ENCODE assay signal across 8 cellular contexts in the genomic region with DNA sequence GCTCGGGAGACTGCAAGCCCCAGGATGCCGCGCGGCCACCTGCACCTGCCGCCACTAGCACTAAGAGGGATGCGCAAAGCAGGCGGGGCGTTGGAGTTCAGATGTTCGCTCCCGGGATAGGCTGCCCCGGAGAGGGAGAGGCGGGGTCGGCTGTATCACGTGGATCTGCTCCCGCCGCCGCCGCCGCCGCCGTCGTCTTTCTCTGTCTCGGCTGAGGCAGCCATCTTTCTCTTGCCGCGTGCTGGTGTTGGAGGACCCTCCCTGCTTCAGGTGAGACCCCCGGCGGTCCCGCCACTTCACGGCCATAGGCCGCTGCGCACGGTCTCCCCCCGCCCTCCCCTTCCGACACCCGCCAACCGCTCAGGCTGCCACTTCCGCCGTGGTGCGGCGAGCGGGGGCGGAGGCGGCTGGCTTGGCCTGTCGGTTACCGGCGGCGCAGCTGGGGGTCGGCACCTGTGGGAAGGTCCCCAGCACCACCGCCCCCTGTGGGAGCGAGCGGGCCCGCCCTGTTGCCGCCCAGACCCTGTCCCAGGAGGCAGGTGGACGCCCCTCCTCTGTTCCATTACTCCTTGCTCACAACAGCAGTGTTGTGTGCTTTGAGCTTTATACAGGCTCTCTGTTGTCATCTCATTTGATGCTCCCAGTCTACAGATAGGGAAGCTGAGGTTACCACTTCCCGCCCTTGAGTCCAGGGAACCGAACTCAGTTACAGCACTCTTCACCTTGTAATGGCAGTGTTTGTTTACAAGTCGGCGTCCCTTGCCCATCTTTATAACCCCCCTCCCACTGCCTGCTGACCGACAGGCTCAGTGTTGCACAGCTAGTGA. TPM values are rescaled to one million over a fixed set of nuclear protein-coding genes. Genes with fewer than 3 reads are reported as not detected.
DNase-seq lines count a peak whose midpoint lies in the region; ATAC-seq and TF ChIP-seq lines count a peak whose summit lies in the region.

Gene BTF3L4 (plus strand): TSS at position 186 of the 827 bp plus-strand sequence. CDS start 3,553 bp downstream, outside the sequence.

- H3K79me2 ChIP-seq in DND-41 (ENCODE audit: insufficient read depth, low read length) (peaks cover 94% of the 10 kb centered on the region), GM23248 (ENCODE audit: insufficient read depth) (peaks cover 89% of the 10 kb centered on the region)

- H3K4me2 ChIP-seq in DND-41 (ENCODE audit: insufficient read depth, low read length), result peak within 1 kb of the TSS; percentile 85
- H3K4me2 ChIP-seq in GM23248 (ENCODE audit: unreplicated experiment), result peak within 1 kb of the TSS; percentile 97

- H3K4me3 ChIP-seq in DND-41 (ENCODE audit: low read depth in 1 of 2, low read length in 2 of 2) (peak within 1 kb of the TSS; percentile 79 to 80), GM23248 (peak within 1 kb of the TSS; percentile 97), esophagus muscularis mucosa (peak within 1 kb of the TSS; percentile 87 to 98 (median 95))

- H3K9me3 ChIP-seq in DND-41 (ENCODE audit: insufficient read depth, low read length, severe bottlenecking) (no peaks in the 10 kb centered on the region), GM23248 (ENCODE audit: low read depth) (no peaks in the 10 kb centered on the region), esophagus muscularis mucosa (no peaks in the 10 kb centered on the region)

- H3K27me3 ChIP-seq in DND-41 (ENCODE audit: insufficient read depth, low read length, poor library complexity) (no peaks in the 10 kb centered on the region), GM23248 (replicated peaks; ENCODE audit: insufficient read depth) (no peaks in the 10 kb centered on the region), esophagus muscularis mucosa (no peaks in the 10 kb centered on the region)

- peaks cover 76% of the 10 kb centered on the region for H3K4me1 ChIP-seq in DND-41 (ENCODE audit: insufficient read depth, low read length)
- peaks cover 41% of the 10 kb centered on the region for H3K4me1 ChIP-seq in GM23248 (ENCODE audit: insufficient read depth)
- H3K4me1 ChIP-seq in esophagus muscularis mucosa, result peaks cover 37 to 49% (median 47%) of the 10 kb centered on the region in 4 donors

- intact Hi-C loops in esophagus muscularis mucosa (cut with DNase I), result no loop called here

- in situ Hi-C loops in GM23248 (cut with MboI), result no loop called here

- H4K20me1 ChIP-seq in DND-41 (ENCODE audit: insufficient read depth, low read length) (peaks cover 22% of the 10 kb centered on the region), GM23248 (ENCODE audit: insufficient read depth) (no peaks in the 10 kb centered on the region; the same call in none of the 2 replicates)

- H2AFZ ChIP-seq in DND-41 (ENCODE audit: low read depth, low read length) (peak within 1 kb of the TSS; percentile 67), GM23248 (peak within 1 kb of the TSS; percentile 85)

- H3K9ac ChIP-seq in DND-41 (ENCODE audit: low read depth, low read length) (peak within 1 kb of the TSS; percentile 89), GM23248 (peak within 1 kb of the TSS; percentile 94)

- DNase-seq in DND-41 (peak; percentile 97), GM23248 (peak; percentile 97), LHCN-M2 (ENCODE audit: low read depth) (peak; percentile 92), RPMI7951 (ENCODE audit: low read depth) (peak; percentile 91), activated T-helper 1 cell treated with Interleukin-2 at 50 U/mL for 16 hours (ENCODE audit: low read depth) (peak; percentile 86), esophagus muscularis mucosa (ENCODE audit: extremely low spot score) (peak; percentile 98), myocyte (ENCODE audit: low read depth) (peak; percentile 96)
- peak; percentile 83 to 95 for DNase-seq in stimulated activated CD8-positive, alpha-beta memory T cell treated with anti-CD3 and anti-CD28 coated beads, Interleukin-7, amount 100 ng/mL, for 48 hours (ENCODE audit: extremely low read depth in 1 of 2, low read depth in 1 of 2)

- TF ChIP-seq EP300 in esophagus muscularis mucosa (IDR thresholded peaks at IDR 0.05), result no peak

- H3K27ac ChIP-seq in DND-41 (ENCODE audit: low read length) (peak within 1 kb of the TSS; percentile 98), GM23248 (peak within 1 kb of the TSS; percentile 90), esophagus muscularis mucosa (replicated peaks in 1 of 4) (peak within 1 kb of the TSS; percentile 88 to 95 (median 93))

- no peaks in the 10 kb centered on the region for H3K9me2 ChIP-seq in GM23248 (ENCODE audit: insufficient read depth)

- TF ChIP-seq CTCF in DND-41 (IDR thresholded peaks at IDR 0.05; ENCODE audit: borderline replicate concordance, extremely low read depth, low read length, poor library complexity, severe bottlenecking) (peak; percentile 32), esophagus muscularis mucosa (IDR thresholded peaks at IDR 0.05) (peak in 1 of 3 experiments; percentile 3)

- H3F3A ChIP-seq in GM23248 (ENCODE audit: insufficient read depth), result peaks cover 39% of the 10 kb centered on the region; the same call in 1 of the 2 replicates

- peak; percentile 35 for TF ChIP-seq POLR2A in esophagus muscularis mucosa (IDR thresholded peaks at IDR 0.05; ENCODE audit: low read depth)

- H3K36me3 ChIP-seq in DND-41 (ENCODE audit: insufficient read depth, low read length) (peaks cover 41% of the 10 kb centered on the region), GM23248 (ENCODE audit: low read depth) (peaks cover 18% of the 10 kb centered on the region), esophagus muscularis mucosa (peaks cover 9 to 37% (median 19%) of the 10 kb centered on the region in 4 donors)

- 0 to 1% methylated on average over 34 to 53 of the region's 59 CpGs for WGBS in GM23248 (ENCODE audit: low coverage in 1 of 2, low lambda C conversion rate in 2 of 2, missing lambda C conversion rate in 2 of 2), 2 experiments
- WGBS in esophagus muscularis mucosa, result 2% methylated on average over 19 of the region's 59 CpGs

- ATAC-seq in DND-41 (ENCODE audit: insufficient read depth, low read depth), result peak; percentile 81

RNA-seq across cellular contexts. Expression of gene BTF3L4, which starts in this region (rescaled TPM):
- total RNA-seq in GM23248 (2014; rRNA removed; shearing (Covaris generic)), result 53.2 and 68.6 TPM in 2 replicates
- polyA plus RNA-seq in GM23248 (2016; fragmentation: Nextera tagmentation; extraction: Ambion mirVana), result 100 and 101 TPM in 2 replicates
- total RNA-seq in LHCN-M2 (2014; rRNA removed) (56.1 and 68.6 TPM in 2 replicates), esophagus muscularis mucosa (10 to 100 TPM; 22.6 to 48.5 (median 30.2) TPM), myocyte (75.0 and 86.9 TPM in 2 replicates)
- 34.4 TPM for polyA plus RNA-seq in LHCN-M2 (2012)
- total RNA-seq in RPMI7951 (2014; rRNA removed; shearing (Covaris generic)), result 86.6 and 92.8 TPM in 2 replicates
- polyA plus RNA-seq in myocyte (2012), result 49.3 TPM

Comparison
In these comparisons a context has a peak if more than half of its experiments do, and no peak if none do; other contexts are left out.
1. Peak in every context shown above with its lines: DNase-seq, ATAC-seq, H3K4me3 ChIP-seq and H3K27ac ChIP-seq.